In the genomic region with DNA sequence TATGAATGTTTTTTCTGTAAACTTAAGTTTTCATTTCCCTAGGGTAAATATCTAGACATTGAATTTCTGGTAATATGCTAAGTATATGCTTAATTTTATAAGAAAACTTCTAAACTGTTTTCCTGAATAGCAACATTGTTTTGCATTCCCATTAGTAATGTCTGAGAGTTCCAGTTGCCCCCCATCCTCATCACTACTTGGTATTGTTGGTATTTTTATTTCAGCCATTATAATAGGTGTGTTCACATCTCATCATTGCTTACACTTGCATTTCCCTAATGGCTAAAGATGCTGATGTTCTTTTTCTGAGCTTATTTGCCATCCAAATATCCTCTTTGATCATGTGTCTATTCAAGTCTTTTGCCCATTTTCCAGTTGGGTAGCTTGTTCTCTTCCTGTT, we compare ENCODE assay signal across 24 cellular contexts.
"Had no signal": no experiment of that assay in that cellular context is flagged by ENCODE, and none has a peak within 500 bp of the region (broad histone marks: within the 10 kb centered on the region; RNA-seq: fewer than 3 reads in every experiment).

No MANE protein-coding gene starts in this region.

- H3K4me3 ChIP-seq: colonic mucosa, coronary artery, dorsolateral prefrontal cortex, esophagus muscularis mucosa, esophagus squamous epithelium, gastrocnemius medialis, gastroesophageal sphincter, heart left ventricle, heart right ventricle had no signal

- H3K27me3 ChIP-seq: colonic mucosa, dorsolateral prefrontal cortex, esophagus muscularis mucosa, esophagus squamous epithelium, foreskin keratinocyte, gastrocnemius medialis, gastroesophageal sphincter, heart left ventricle had no signal

- H3K9me3 ChIP-seq: colonic mucosa had no signal

- H3K36me3 ChIP-seq: colonic mucosa, esophagus muscularis mucosa, esophagus squamous epithelium, gastrocnemius medialis, gastroesophageal sphincter, heart left ventricle, heart right ventricle had no signal

- ATAC-seq: effector memory CD8-positive, alpha-beta T cell; esophagus mucosa; foreskin keratinocyte; gastrocnemius medialis; gastroesophageal sphincter; heart left ventricle; heart right ventricle had no signal

- H3K4me1 ChIP-seq: colonic mucosa, foreskin keratinocyte, heart left ventricle, heart right ventricle had no signal

- H3K27ac ChIP-seq: colonic mucosa, coronary artery, dorsolateral prefrontal cortex, epithelial cell of prostate, esophagus muscularis mucosa, esophagus squamous epithelium, foreskin keratinocyte, gastrocnemius medialis, gastroesophageal sphincter, heart left ventricle, heart right ventricle had no signal

- DNase-seq: colonic mucosa; cortex of kidney; dermis blood vessel endothelial cell; dorsolateral prefrontal cortex; effector CD4-positive, alpha-beta T cell; effector CD8-positive, alpha-beta T cell; effector memory CD4-positive, alpha-beta T cell; effector memory CD8-positive, alpha-beta T cell; endodermal cell; erythroblast; esophagus squamous epithelium; foreskin fibroblast; foreskin keratinocyte; foreskin melanocyte; gastrocnemius medialis; glutamatergic neuron; head of caudate nucleus; heart left ventricle; heart right ventricle had no signal
